2 cellular contexts compared by ENCODE assay signal in the genomic region with DNA sequence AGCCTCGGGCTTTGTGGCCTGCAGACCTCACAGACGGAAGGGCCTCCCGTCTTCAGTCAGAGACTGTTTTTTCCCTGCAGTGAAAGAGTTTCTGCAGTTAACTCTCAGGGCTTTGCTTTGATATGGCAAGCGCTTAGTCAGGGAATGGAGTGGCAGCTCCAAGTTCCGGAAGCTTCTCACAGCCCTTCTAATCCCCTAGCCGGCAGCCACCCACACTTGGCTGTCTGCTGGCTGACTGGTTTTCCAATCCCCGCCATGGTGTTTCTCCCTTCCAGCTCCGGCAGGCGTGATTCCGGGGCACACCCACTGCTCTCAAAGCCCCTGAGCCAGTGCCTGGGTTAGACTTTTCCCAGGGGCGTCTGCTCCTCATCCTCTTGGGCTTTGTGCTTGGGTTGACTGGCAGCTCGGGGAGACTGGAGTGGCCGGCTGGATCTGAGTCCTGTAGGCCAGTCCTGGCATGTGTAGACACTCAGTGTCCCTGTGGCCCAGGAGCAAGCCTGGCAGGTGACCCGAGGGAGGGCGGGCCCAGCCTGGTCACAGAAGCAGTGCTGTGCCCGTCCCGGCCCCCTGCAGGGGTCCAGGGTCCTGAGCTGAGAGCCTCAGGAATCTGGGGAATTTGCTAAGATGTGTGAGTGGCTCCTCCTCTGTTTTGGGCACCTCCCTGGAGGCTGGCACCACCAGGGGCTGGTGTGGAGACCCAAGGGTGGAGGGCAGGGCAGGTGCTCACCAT.
TF ChIP-seq lines count a peak whose summit lies in the region.

No MANE protein-coding gene starts in this region.

TF ChIP-seq in liver, 16 proteins besides CTCF, POLR2A, EP300 and RAD21 (continued from another document):
- TF ChIP-seq, protein P1, sequence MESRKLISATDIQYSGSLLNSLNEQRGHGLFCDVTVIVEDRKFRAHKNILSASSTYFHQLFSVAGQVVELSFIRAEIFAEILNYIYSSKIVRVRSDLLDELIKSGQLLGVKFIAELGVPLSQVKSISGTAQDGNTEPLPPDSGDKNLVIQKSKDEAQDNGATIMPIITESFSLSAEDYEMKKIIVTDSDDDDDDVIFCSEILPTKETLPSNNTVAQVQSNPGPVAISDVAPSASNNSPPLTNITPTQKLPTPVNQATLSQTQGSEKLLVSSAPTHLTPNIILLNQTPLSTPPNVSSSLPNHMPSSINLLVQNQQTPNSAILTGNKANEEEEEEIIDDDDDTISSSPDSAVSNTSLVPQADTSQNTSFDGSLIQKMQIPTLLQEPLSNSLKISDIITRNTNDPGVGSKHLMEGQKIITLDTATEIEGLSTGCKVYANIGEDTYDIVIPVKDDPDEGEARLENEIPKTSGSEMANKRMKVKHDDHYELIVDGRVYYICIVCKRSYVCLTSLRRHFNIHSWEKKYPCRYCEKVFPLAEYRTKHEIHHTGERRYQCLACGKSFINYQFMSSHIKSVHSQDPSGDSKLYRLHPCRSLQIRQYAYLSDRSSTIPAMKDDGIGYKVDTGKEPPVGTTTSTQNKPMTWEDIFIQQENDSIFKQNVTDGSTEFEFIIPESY (IDR thresholded peaks at IDR 0.05) = no peak
- no peak for TF ChIP-seq GABPA (IDR thresholded peaks at IDR 0.05 in 1 of 2, conservative IDR thresholded peaks at IDR 0.05 in 1 of 2)
- TF ChIP-seq FOXA1 (IDR thresholded peaks at IDR 0.05) = no peak
- TF ChIP-seq FOXA2 (IDR thresholded peaks at IDR 0.05) = no peak
- no peak for TF ChIP-seq TAF1 (conservative IDR thresholded peaks at IDR 0.05)
- TF ChIP-seq HNF4G (IDR thresholded peaks at IDR 0.05) = no peak
- TF ChIP-seq, protein P2, sequence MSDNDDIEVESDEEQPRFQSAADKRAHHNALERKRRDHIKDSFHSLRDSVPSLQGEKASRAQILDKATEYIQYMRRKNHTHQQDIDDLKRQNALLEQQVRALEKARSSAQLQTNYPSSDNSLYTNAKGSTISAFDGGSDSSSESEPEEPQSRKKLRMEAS (IDR thresholded peaks at IDR 0.05) = no peak
- TF ChIP-seq, protein P3, sequence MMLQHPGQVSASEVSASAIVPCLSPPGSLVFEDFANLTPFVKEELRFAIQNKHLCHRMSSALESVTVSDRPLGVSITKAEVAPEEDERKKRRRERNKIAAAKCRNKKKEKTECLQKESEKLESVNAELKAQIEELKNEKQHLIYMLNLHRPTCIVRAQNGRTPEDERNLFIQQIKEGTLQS (IDR thresholded peaks at IDR 0.05) = no peak
- TF ChIP-seq RXRA (IDR thresholded peaks at IDR 0.05) = no peak
- TF ChIP-seq NR2F2 (IDR thresholded peaks at IDR 0.05) = no peak
- TF ChIP-seq SP1 (IDR thresholded peaks at IDR 0.05) = no peak
- TF ChIP-seq YY1 (IDR thresholded peaks at IDR 0.05) = no peak
- no peak for TF ChIP-seq HNF4A (conservative IDR thresholded peaks at IDR 0.05)
- TF ChIP-seq, protein P4, sequence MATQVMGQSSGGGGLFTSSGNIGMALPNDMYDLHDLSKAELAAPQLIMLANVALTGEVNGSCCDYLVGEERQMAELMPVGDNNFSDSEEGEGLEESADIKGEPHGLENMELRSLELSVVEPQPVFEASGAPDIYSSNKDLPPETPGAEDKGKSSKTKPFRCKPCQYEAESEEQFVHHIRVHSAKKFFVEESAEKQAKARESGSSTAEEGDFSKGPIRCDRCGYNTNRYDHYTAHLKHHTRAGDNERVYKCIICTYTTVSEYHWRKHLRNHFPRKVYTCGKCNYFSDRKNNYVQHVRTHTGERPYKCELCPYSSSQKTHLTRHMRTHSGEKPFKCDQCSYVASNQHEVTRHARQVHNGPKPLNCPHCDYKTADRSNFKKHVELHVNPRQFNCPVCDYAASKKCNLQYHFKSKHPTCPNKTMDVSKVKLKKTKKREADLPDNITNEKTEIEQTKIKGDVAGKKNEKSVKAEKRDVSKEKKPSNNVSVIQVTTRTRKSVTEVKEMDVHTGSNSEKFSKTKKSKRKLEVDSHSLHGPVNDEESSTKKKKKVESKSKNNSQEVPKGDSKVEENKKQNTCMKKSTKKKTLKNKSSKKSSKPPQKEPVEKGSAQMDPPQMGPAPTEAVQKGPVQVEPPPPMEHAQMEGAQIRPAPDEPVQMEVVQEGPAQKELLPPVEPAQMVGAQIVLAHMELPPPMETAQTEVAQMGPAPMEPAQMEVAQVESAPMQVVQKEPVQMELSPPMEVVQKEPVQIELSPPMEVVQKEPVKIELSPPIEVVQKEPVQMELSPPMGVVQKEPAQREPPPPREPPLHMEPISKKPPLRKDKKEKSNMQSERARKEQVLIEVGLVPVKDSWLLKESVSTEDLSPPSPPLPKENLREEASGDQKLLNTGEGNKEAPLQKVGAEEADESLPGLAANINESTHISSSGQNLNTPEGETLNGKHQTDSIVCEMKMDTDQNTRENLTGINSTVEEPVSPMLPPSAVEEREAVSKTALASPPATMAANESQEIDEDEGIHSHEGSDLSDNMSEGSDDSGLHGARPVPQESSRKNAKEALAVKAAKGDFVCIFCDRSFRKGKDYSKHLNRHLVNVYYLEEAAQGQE (IDR thresholded peaks at IDR 0.05) = no peak

TF ChIP-seq in HepG2, 621 proteins besides CTCF, POLR2A, EP300 and RAD21 (continued from another document):
- TF ChIP-seq, protein P5, sequence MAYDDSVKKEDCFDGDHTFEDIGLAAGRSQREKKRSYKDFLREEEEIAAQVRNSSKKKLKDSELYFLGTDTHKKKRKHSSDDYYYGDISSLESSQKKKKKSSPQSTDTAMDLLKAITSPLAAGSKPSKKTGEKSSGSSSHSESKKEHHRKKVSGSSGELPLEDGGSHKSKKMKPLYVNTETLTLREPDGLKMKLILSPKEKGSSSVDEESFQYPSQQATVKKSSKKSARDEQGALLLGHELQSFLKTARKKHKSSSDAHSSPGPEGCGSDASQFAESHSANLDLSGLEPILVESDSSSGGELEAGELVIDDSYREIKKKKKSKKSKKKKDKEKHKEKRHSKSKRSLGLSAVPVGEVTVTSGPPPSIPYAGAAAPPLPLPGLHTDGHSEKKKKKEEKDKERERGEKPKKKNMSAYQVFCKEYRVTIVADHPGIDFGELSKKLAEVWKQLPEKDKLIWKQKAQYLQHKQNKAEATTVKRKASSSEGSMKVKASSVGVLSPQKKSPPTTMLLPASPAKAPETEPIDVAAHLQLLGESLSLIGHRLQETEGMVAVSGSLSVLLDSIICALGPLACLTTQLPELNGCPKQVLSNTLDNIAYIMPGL (CRISPR knock-in tag; IDR thresholded peaks at IDR 0.05; ENCODE audit: borderline replicate concordance in 1 of 2, low read depth in 1 of 2) = no peak
- no peak for TF ChIP-seq ZNF33A (CRISPR knock-in tag; IDR thresholded peaks at IDR 0.05; ENCODE audit: borderline replicate concordance)
